Comparison of ENCODE assay signal across 35 cellular contexts in genomic region chr12:130509454-130509853, GRCh38.
DNase-seq lines count a peak whose midpoint lies in the region; ATAC-seq, FAIRE-seq and TF ChIP-seq lines count a peak whose summit lies in the region.
"Had no signal": no experiment of that assay in that cellular context is flagged by ENCODE, and none has a peak within 500 bp of the region (broad histone marks: within the 10 kb centered on the region; RNA-seq: fewer than 3 reads in every experiment).

No MANE protein-coding gene starts in this region.

- no peak for FAIRE-seq in kidney (lab: Jason Lieb, UNC)
- FAIRE-seq: A204.1, A549, D721Med had no signal

- H3K27me3 ChIP-seq in neural progenitor cell: no peaks in the 10 kb centered on the region
- H3K27me3 ChIP-seq: BE2C; BLaER1; BLaER1 treated with 17β-estradiol and CSF1 and Interleukin-3, amounts not matched to agents 10 nM and 100 nM had no signal

- no peak overlapping the region for H2AFZ ChIP-seq in neural progenitor cell (replicated peaks)

- no peaks in the 10 kb centered on the region for H3K9me3 Mint-ChIP-seq in neural progenitor cell
- H3K9me3 Mint-ChIP-seq: CD4-positive, alpha-beta T cell; CD4-positive, CD25-positive, alpha-beta regulatory T cell; CD8-positive, alpha-beta T cell had no signal

- TF ChIP-seq CTCF in neural progenitor cell (IDR thresholded peaks at IDR 0.05) (no peak), kidney (IDR thresholded peaks at IDR 0.05; ENCODE audit: borderline replicate concordance, extremely low read depth, insufficient read depth) (no peak)

- no peaks in the 10 kb centered on the region for H3K36me3 ChIP-seq in neural progenitor cell
- H3K36me3 ChIP-seq in kidney (ENCODE audit: control insufficient read depth in 1 of 2, insufficient read depth in 2 of 2, low read length in 2 of 2): no peaks in the 10 kb centered on the region
- H3K36me3 ChIP-seq: BLaER1; BLaER1 treated with 17β-estradiol and CSF1 and Interleukin-3, amounts not matched to agents 10 nM and 100 nM had no signal

- DNase-seq in islet precursor cell: peak; percentile 48
- peak; percentile 82 for DNase-seq in mesenteric fat pad (ENCODE audit: low spot score)
- DNase-seq in neural progenitor cell (ENCODE audit: low spot score): no peak
- no peak for DNase-seq in kidney
- no peak for DNase-seq in superior temporal gyrus (ENCODE audit: extremely low spot score)
- DNase-seq: 8988T; ACHN; AML-193; BE2C; C1 segment of cervical spinal cord; Caco-2; Calu3; CD4-positive, alpha-beta memory T cell; CD4-positive, alpha-beta T cell; CD4-positive, CD25-positive, alpha-beta regulatory T cell; CD8-positive, alpha-beta memory T cell; CD8-positive, alpha-beta T cell; COR-L47; DMS 273 treated with DMSO at 0.1 percent for 48 hours; DMS153; DMS53; DMS79; DMS79 treated with DMSO at 0.1 percent for 48 hours; DND-41; EL had no signal

- H3K27ac ChIP-seq in neural progenitor cell (no peak overlapping the region), kidney (ENCODE audit: low read depth in 2 of 2, low read length in 2 of 2) (no peak overlapping the region)
- H3K27ac ChIP-seq: 22Rv1; A549; BLaER1; BLaER1 treated with 17β-estradiol and CSF1 and Interleukin-3, amounts not matched to agents 10 nM and 100 nM; C4-2B had no signal

- no peak overlapping the region for H3K9ac ChIP-seq in neural progenitor cell
- no peak overlapping the region for H3K9ac ChIP-seq in kidney (ENCODE audit: low read length in 2 of 2)
- H3K9ac ChIP-seq: BLaER1; BLaER1 treated with 17β-estradiol and CSF1 and Interleukin-3, amounts not matched to agents 10 nM and 100 nM had no signal

- peak overlapping the region; percentile 53 for H3K27ac Mint-ChIP-seq in neural progenitor cell
- H3K27ac Mint-ChIP-seq: B cell; CD14-positive monocyte; CD4-positive, alpha-beta memory T cell; CD4-positive, alpha-beta T cell; CD4-positive, CD25-positive, alpha-beta regulatory T cell; CD8-positive, alpha-beta memory T cell; CD8-positive, alpha-beta T cell had no signal

- no peak overlapping the region for H3K4me2 ChIP-seq in neural progenitor cell
- H3K4me2 ChIP-seq: A549; BLaER1; BLaER1 treated with 17β-estradiol and CSF1 and Interleukin-3, amounts not matched to agents 10 nM and 100 nM had no signal

- intact Hi-C loops in kidney (cut with DNase I): no loop called here

- peaks cover 16% of the 10 kb centered on the region for H3F3A ChIP-seq in neural progenitor cell (ENCODE audit: low read depth)

- H3K4me1 ChIP-seq in neural progenitor cell (peaks cover 16% of the 10 kb centered on the region), kidney (ENCODE audit: control insufficient read depth in 1 of 2, insufficient read depth in 1 of 2, low read depth in 1 of 2, low read length in 2 of 2) (no peaks in the 10 kb centered on the region)
- H3K4me1 ChIP-seq: A549; BLaER1; BLaER1 treated with 17β-estradiol and CSF1 and Interleukin-3, amounts not matched to agents 10 nM and 100 nM; Caco-2 had no signal

- no peaks in the 10 kb centered on the region for H4K20me1 ChIP-seq in neural progenitor cell (ENCODE audit: low read depth)
- H4K20me1 ChIP-seq: BLaER1; BLaER1 treated with 17β-estradiol and CSF1 and Interleukin-3, amounts not matched to agents 10 nM and 100 nM had no signal

- no peaks in the 10 kb centered on the region for H3K36me3 Mint-ChIP-seq in neural progenitor cell
- H3K36me3 Mint-ChIP-seq: CD14-positive monocyte; CD4-positive, alpha-beta memory T cell; CD4-positive, CD25-positive, alpha-beta regulatory T cell; CD8-positive, alpha-beta memory T cell; CD8-positive, alpha-beta T cell had no signal

- H3K4me3 Mint-ChIP-seq in neural progenitor cell: no peak overlapping the region
- H3K4me3 Mint-ChIP-seq: B cell; CD14-positive monocyte; CD4-positive, alpha-beta memory T cell; CD4-positive, alpha-beta T cell; CD4-positive, CD25-positive, alpha-beta regulatory T cell; CD8-positive, alpha-beta memory T cell; CD8-positive, alpha-beta T cell had no signal

- H3K79me2 ChIP-seq in neural progenitor cell (ENCODE audit: low read depth): no peaks in the 10 kb centered on the region

- no peak for ATAC-seq in HG03135 (IDR thresholded peaks at IDR 0.05; ENCODE audit: unreplicated experiment)
- ATAC-seq: A549; CD8-positive, alpha-beta T cell had no signal

- H3K9me3 ChIP-seq in neural progenitor cell (ENCODE audit: low read depth): no peaks in the 10 kb centered on the region
- no peaks in the 10 kb centered on the region for H3K9me3 ChIP-seq in kidney (ENCODE audit: control insufficient read depth in 1 of 2, low read length in 2 of 2)
- H3K9me3 ChIP-seq: A549, BE2C, BLaER1, Caco-2 had no signal

- H3K4me3 ChIP-seq in neural progenitor cell (no peak overlapping the region), kidney (ENCODE audit: low read length in 2 of 2) (no peak overlapping the region)
- H3K4me3 ChIP-seq: A549; BLaER1; BLaER1 treated with 17β-estradiol and CSF1 and Interleukin-3, amounts not matched to agents 10 nM and 100 nM had no signal

- H3K4me1 Mint-ChIP-seq in neural progenitor cell: peaks cover 28% of the 10 kb centered on the region
- H3K4me1 Mint-ChIP-seq: B cell; CD14-positive monocyte; CD4-positive, alpha-beta memory T cell; CD4-positive, CD25-positive, alpha-beta regulatory T cell; CD8-positive, alpha-beta memory T cell had no signal

- H3K27me3 Mint-ChIP-seq in neural progenitor cell (ENCODE audit: insufficient read depth, low read depth): peaks cover 3% of the 10 kb centered on the region
- H3K27me3 Mint-ChIP-seq: B cell; CD4-positive, alpha-beta memory T cell; CD4-positive, alpha-beta T cell; CD4-positive, CD25-positive, alpha-beta regulatory T cell had no signal

Comparison
In these comparisons a context has a peak if more than half of its experiments do, and no peak if none do; other contexts are left out.
1. DNase-seq: peak in islet precursor cell (single experiment) and mesenteric fat pad (single experiment); none in neural progenitor cell (single experiment), kidney (single experiment) and superior temporal gyrus (single experiment).